22 cellular contexts compared by ENCODE assay signal in genomic region chr2:124649001-124649400, GRCh38.
"Had no signal": no experiment of that assay in that cellular context is flagged by ENCODE, and none has a peak within 500 bp of the region (broad histone marks: within the 10 kb centered on the region; RNA-seq: fewer than 3 reads in every experiment).

No MANE protein-coding gene starts in this region.

- H3K4me1 ChIP-seq: left ventricle myocardium inferior, lower lobe of right lung, parathyroid adenoma, prostate gland, sigmoid colon, stomach, testis, tibial artery, upper lobe of left lung had no signal

- H3K9ac ChIP-seq: parathyroid adenoma had no signal

- H3K79me2 ChIP-seq: parathyroid adenoma had no signal

- H3K36me3 ChIP-seq: left ventricle myocardium inferior, lower lobe of right lung, neutrophil, prostate gland, sigmoid colon, stomach, tibial artery, upper lobe of left lung had no signal

- H2AFZ ChIP-seq: parathyroid adenoma had no signal

- DNase-seq: dermis blood vessel endothelial cell; effector memory CD4-positive, alpha-beta T cell; erythroblast; head of caudate nucleus; left cardiac atrium; left ventricle myocardium inferior; lower lobe of right lung; natural killer cell; right cardiac atrium; sigmoid colon; stimulated activated CD4-positive, alpha-beta T cell treated with anti-CD3 and anti-CD28 coated beads, Interleukin-2, amount 100 ng/mL, for 24 hours; stimulated activated CD4-positive, alpha-beta T cell treated with anti-CD3 and anti-CD28 coated beads, Interleukin-4, amount 100 ng/mL, for 24 hours; stimulated activated naive CD4-positive, alpha-beta T cell treated with Interleukin-2 at 50 U/mL for 16 hours; stomach; testis; tibial artery; upper lobe of left lung had no signal

- H3K4me3 ChIP-seq: coronary artery, left ventricle myocardium inferior, lower lobe of right lung, prostate gland, sigmoid colon, stomach, testis, tibial artery, upper lobe of left lung had no signal

- H3K27ac ChIP-seq: coronary artery, left ventricle myocardium inferior, lower lobe of right lung, neutrophil, parathyroid adenoma, prostate gland, sigmoid colon, stomach, testis, tibial artery, upper lobe of left lung had no signal

- ATAC-seq: left cardiac atrium; lower lobe of right lung; natural killer cell; right cardiac atrium; stimulated activated effector memory CD8-positive, alpha-beta T cell treated with anti-CD3 and anti-CD28 coated beads, Interleukin-12 subunit alpha, Interleukin-12 subunit beta, amount 100 ng/mL, for 72 hours had no signal

- H3K9me3 ChIP-seq: left ventricle myocardium inferior, lower lobe of right lung, neutrophil, prostate gland, sigmoid colon, stomach, testis, tibial artery, upper lobe of left lung had no signal

- H3K27me3 ChIP-seq: neutrophil, sigmoid colon, stomach, testis, tibial artery, upper lobe of left lung had no signal
